9 cellular contexts compared by ENCODE assay signal in the genomic region with DNA sequence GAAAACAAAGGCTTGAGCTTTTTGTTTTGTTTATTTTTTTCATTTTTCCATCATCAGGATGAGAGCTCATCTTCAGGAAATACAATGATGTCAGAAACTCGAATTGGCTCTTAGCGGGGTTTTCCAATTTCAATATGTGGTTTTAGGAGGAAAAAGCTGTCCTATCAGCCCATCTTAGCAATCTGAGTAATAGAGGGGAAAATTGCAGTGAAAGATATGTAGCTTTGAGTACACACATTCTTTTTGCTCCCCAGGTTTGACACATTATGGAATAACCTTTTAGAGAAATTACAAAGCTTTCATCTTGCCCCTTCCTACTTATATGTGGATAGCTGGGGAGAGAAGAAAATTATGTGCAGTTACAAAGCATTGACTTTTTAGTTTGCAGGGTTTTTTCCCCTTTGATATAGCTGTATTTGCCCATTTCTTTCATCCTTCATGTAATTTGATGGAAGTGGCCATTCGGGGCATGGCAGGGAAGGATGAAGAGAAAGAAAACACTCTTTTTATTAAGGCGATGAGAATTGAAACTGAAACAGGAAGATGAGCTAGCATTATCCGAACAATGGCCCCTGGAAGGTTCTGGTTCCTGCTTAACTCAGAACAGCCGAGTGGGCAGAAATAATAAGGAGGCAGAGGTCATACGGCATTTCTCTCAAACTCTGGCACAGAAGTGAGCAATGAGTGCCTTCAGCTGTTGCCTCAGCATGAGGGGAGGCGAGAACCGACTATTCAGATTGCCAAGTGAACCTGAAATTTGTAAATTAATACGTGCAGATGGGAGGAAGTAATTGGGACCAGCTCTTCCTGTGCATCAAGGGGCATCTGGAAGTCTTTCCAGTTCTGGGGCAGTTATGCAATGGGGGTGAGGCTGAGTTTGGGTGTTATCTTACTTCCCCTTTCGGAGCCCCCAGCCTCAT.
A peak's percentile ranks its signal among the peaks of the same experiment; 100 is the strongest.
DNase-seq lines count a peak whose midpoint lies in the region; ATAC-seq and TF ChIP-seq lines count a peak whose summit lies in the region.
"Had no signal": no experiment of that assay in that cellular context is flagged by ENCODE, and none has a peak within 500 bp of the region (broad histone marks: within the 10 kb centered on the region; RNA-seq: fewer than 3 reads in every experiment).

No MANE protein-coding gene starts in this region.

- H3K4me3 ChIP-seq in mucosa of descending colon, result no peak overlapping the region

- H3K36me3 Mint-ChIP-seq in natural killer cell (no peaks in the 10 kb centered on the region), osteocyte (ENCODE audit: unreplicated experiment) (no peaks in the 10 kb centered on the region)

- H3K4me3 Mint-ChIP-seq in natural killer cell (peak overlapping the region; percentile 51), osteocyte (ENCODE audit: unreplicated experiment) (no peak overlapping the region)

- no peaks in the 10 kb centered on the region for H3K4me1 ChIP-seq in mucosa of descending colon (ENCODE audit: low read depth)

- DNase-seq in SKM-1 treated with dmso at 0.1 percent for 144 hours (lab: John Stamatoyannopoulos, UW; ENCODE audit: unreplicated experiment), result peak; percentile 19
- no peak for DNase-seq in SKM-1 (lab: John Stamatoyannopoulos, UW; ENCODE audit: unreplicated experiment)
- DNase-seq in RPMI7951 (ENCODE audit: low read depth), result peak; percentile 24
- no peak for DNase-seq in natural killer cell
- DNase-seq in mucosa of descending colon, result no peak
- DNase-seq in osteocyte (ENCODE audit: extremely low spot score, unreplicated experiment), result no peak
- DNase-seq in stimulated activated CD4-positive, alpha-beta T cell treated with anti-CD3 and anti-CD28 coated beads, Interleukin-2, amount 100 ng/mL, for 24 hours, result no peak
- DNase-seq: NCI-H510A had no signal

- no peaks in the 10 kb centered on the region for H3K36me3 ChIP-seq in mucosa of descending colon (ENCODE audit: low read depth)

- H3K27ac Mint-ChIP-seq in natural killer cell (peak overlapping the region in 1 of 2 donors; percentile 63), osteocyte (ENCODE audit: unreplicated experiment) (no peak overlapping the region)

- no peak for TF ChIP-seq CTCF in natural killer cell (IDR thresholded peaks at IDR 0.05)
- no peak for TF ChIP-seq CTCF in mucosa of descending colon (IDR thresholded peaks at IDR 0.05)
- no peak for TF ChIP-seq CTCF in osteocyte (IDR thresholded peaks at IDR 0.05)

- no peaks in the 10 kb centered on the region for H3K27me3 Mint-ChIP-seq in natural killer cell (ENCODE audit: low read depth in 2 of 2)
- no peaks in the 10 kb centered on the region for H3K27me3 Mint-ChIP-seq in osteocyte (ENCODE audit: unreplicated experiment)

- intact Hi-C loops in natural killer cell (cut with micrococcal nuclease) (no loop called here), mucosa of descending colon (cut with DNase I, micrococcal nuclease) (no loop called here)

- H3K9me3 ChIP-seq in mucosa of descending colon, result no peaks in the 10 kb centered on the region

- H3K4me1 Mint-ChIP-seq in natural killer cell, result peaks cover 0 to 10% of the 10 kb centered on the region in 2 donors
- H3K4me1 Mint-ChIP-seq in osteocyte (ENCODE audit: unreplicated experiment), result peaks cover 20% of the 10 kb centered on the region

- H3K9me3 Mint-ChIP-seq in natural killer cell (peaks cover 0 to 4% of the 10 kb centered on the region in 2 donors), osteocyte (ENCODE audit: unreplicated experiment) (no peaks in the 10 kb centered on the region)

- ATAC-seq in HG02885 (IDR thresholded peaks at IDR 0.05; ENCODE audit: poor library complexity, unreplicated experiment) (peak; percentile 58), natural killer cell (no peak), mucosa of descending colon (no peak)

Comparison
In these comparisons a context has a peak if more than half of its experiments do, and no peak if none do; other contexts are left out.
1. DNase-seq: peak in SKM-1 treated with dmso at 0.1 percent for 144 hours (single experiment) and RPMI7951 (single experiment); none in SKM-1 (single experiment), natural killer cell (single experiment), mucosa of descending colon (0 of 3), osteocyte (single experiment) and stimulated activated CD4-positive, alpha-beta T cell treated with anti-CD3 and anti-CD28 coated beads, Interleukin-2, amount 100 ng/mL, for 24 hours (0 of 2).